8 cellular contexts compared by ENCODE assay signal in the genomic region with DNA sequence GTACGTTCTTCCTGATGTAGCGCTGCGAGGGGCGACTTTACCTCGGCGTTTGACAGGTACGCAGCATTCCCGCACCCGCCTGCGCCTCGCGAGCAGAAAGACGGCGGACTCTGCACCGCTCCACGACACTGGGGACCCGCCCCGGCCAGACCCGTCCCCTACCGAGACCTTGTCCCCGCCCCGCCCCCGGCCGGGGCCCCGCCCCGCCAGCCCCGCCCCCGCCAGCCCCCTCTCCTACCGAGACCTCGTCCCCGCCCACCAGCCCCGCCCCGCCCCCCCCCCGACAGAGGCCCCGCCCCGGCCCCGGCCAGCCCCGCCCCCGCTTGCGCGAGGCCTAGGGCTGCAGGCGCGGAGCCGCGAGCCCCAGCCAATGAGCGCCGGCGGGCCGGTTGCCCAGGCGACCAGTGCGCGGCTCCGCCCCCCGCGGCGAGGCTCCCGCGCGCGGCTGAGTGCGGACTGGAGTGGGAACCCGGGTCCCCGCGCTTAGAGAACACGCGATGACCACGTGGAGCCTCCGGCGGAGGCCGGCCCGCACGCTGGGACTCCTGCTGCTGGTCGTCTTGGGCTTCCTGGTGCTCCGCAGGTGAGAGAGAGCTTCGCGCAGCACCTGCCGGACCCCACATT. TPM values are rescaled to one million over a fixed set of nuclear protein-coding genes. Genes with fewer than 3 reads are reported as not detected.
A peak's percentile ranks its signal among the peaks of the same experiment; 100 is the strongest.
DNase-seq lines count a peak whose midpoint lies in the region; ATAC-seq, FAIRE-seq and TF ChIP-seq lines count a peak whose summit lies in the region.

A gene with protein sequence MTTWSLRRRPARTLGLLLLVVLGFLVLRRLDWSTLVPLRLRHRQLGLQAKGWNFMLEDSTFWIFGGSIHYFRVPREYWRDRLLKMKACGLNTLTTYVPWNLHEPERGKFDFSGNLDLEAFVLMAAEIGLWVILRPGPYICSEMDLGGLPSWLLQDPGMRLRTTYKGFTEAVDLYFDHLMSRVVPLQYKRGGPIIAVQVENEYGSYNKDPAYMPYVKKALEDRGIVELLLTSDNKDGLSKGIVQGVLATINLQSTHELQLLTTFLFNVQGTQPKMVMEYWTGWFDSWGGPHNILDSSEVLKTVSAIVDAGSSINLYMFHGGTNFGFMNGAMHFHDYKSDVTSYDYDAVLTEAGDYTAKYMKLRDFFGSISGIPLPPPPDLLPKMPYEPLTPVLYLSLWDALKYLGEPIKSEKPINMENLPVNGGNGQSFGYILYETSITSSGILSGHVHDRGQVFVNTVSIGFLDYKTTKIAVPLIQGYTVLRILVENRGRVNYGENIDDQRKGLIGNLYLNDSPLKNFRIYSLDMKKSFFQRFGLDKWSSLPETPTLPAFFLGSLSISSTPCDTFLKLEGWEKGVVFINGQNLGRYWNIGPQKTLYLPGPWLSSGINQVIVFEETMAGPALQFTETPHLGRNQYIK (plus strand): TSS at position 424 of the 624 bp plus-strand sequence. CDS start 74 bp downstream, at position 498.

- H3K9ac ChIP-seq in mammary epithelial cell (ENCODE audit: insufficient read depth, low read length) (no peak within 1 kb of the TSS), kidney (ENCODE audit: low read length in 2 of 2) (no peak within 1 kb of the TSS), MM.1S (ENCODE audit: low read length) (no peak within 1 kb of the TSS)

- peak within 1 kb of the TSS; percentile 52 to 60 (median 58) for H3K4me3 ChIP-seq in mammary epithelial cell (replicated peaks in 1 of 3; ENCODE audit: insufficient read depth in 1 of 3, low read depth in 2 of 3, low read length in 3 of 3)
- H3K4me3 ChIP-seq in kidney (ENCODE audit: low read length in 2 of 2), result peak within 1 kb of the TSS; percentile 48 to 64
- no peak within 1 kb of the TSS for H3K4me3 ChIP-seq in MM.1S (ENCODE audit: low read length)

- FAIRE-seq in kidney (lab: Jason Lieb, UNC), result no peak

- POLR2A ChIA-PET in activated B cell treated with CpG ODN at 0.5 μM for 24 hours (lab: Charles Lee), result interaction anchor here (1.2 kb wide), 1 partner anchor 108 kb away, joined by 6 read pairs; a partner anchor contains a TSS

- H3K9me3 ChIP-seq in mammary epithelial cell (replicated peaks; ENCODE audit: insufficient read depth, low read length), result no peaks in the 10 kb centered on the region
- H3K9me3 ChIP-seq in kidney (ENCODE audit: control insufficient read depth in 1 of 2, low read length in 2 of 2), result no peaks in the 10 kb centered on the region
- H3K9me3 ChIP-seq in MM.1S (replicated peaks; ENCODE audit: insufficient read depth, low read length), result no peaks in the 10 kb centered on the region

- TF ChIP-seq CTCF in activated B cell treated with CpG ODN at 0.5 μM for 24 hours (IDR thresholded peaks at IDR 0.05), result no peak
- TF ChIP-seq CTCF in mammary epithelial cell (conservative IDR thresholded peaks at IDR 0.05 in 1 of 2, IDR thresholded peaks at IDR 0.05 in 1 of 2; ENCODE audit: extremely low read depth in 1 of 2, insufficient read depth in 1 of 2, low read depth in 1 of 2, low read length in 2 of 2), result no peak
- no peak for TF ChIP-seq CTCF in kidney (IDR thresholded peaks at IDR 0.05; ENCODE audit: borderline replicate concordance, extremely low read depth, insufficient read depth)
- no peak for TF ChIP-seq CTCF in MM.1S (IDR thresholded peaks at IDR 0.05; ENCODE audit: low read length)

- H3K27me3 Mint-ChIP-seq in activated B cell treated with CpG ODN at 0.5 μM for 24 hours, result peaks cover 48% of the 10 kb centered on the region

- H3K4me3 Mint-ChIP-seq in activated B cell treated with CpG ODN at 0.5 μM for 24 hours, result peak within 1 kb of the TSS; percentile 80

- H3K79me2 ChIP-seq in mammary epithelial cell (ENCODE audit: insufficient read depth, low read length), result no peaks in the 10 kb centered on the region
- H3K79me2 ChIP-seq in MM.1S (ENCODE audit: low read length), result no peaks in the 10 kb centered on the region

- no peak within 1 kb of the TSS for H3K27ac Mint-ChIP-seq in activated B cell treated with CpG ODN at 0.5 μM for 24 hours

- no peaks in the 10 kb centered on the region for H4K20me1 ChIP-seq in mammary epithelial cell (ENCODE audit: insufficient read depth, low read length)
- H4K20me1 ChIP-seq in MM.1S (ENCODE audit: insufficient read depth, low read length), result no peaks in the 10 kb centered on the region

- intact Hi-C loops in activated B cell treated with CpG ODN at 0.5 μM for 24 hours (cut with micrococcal nuclease), result loop anchor here (1.0 to 5.0 kb wide), 3 partner anchors 54 to 107 kb away; a partner anchor contains a TSS
- intact Hi-C loops in mammary epithelial cell (cut with micrococcal nuclease), result loop anchor here (5.0 kb wide), 1 partner anchor 64 kb away; no protein-coding TSS in a partner anchor
- intact Hi-C loops in kidney (cut with DNase I), result no loop called here

- WGBS in mammary epithelial cell (ENCODE audit: low coverage, missing lambda C conversion rate), result 1% methylated on average over 16 of the region's 77 CpGs

- CTCF ChIA-PET in activated B cell treated with CpG ODN at 0.5 μM for 24 hours (lab: Charles Lee), result no interaction called here
- CTCF ChIA-PET in mammary epithelial cell (lab: Charles Lee; ENCODE audit: low non-redundant PET), result no interaction called here

- no TSS peak for BruUV-seq in mammary epithelial cell (replicated peaks; lab: Mats Ljungman, UMichigan)

- H3K27ac ChIP-seq in mammary epithelial cell (ENCODE audit: insufficient read depth, low read depth, low read length) (no peak within 1 kb of the TSS), kidney (ENCODE audit: low read depth in 2 of 2, low read length in 2 of 2) (no peak within 1 kb of the TSS), MM.1S (ENCODE audit: low read length) (no peak within 1 kb of the TSS)

- H3K4me1 Mint-ChIP-seq in activated B cell treated with CpG ODN at 0.5 μM for 24 hours, result peaks cover 9% of the 10 kb centered on the region

- H3K27me3 ChIP-seq in mammary epithelial cell (ENCODE audit: insufficient read depth, low read length) (no peaks in the 10 kb centered on the region), MM.1S (replicated peaks; ENCODE audit: insufficient read depth, low read length) (no peaks in the 10 kb centered on the region)

- no peaks in the 10 kb centered on the region for H3K9me3 Mint-ChIP-seq in activated B cell treated with CpG ODN at 0.5 μM for 24 hours

- no peaks in the 10 kb centered on the region for H3K36me3 Mint-ChIP-seq in activated B cell treated with CpG ODN at 0.5 μM for 24 hours (ENCODE audit: low read depth)

- peak; percentile 48 for ATAC-seq in GM21786 (IDR thresholded peaks at IDR 0.05; ENCODE audit: unreplicated experiment)
- peak; percentile 96 for ATAC-seq in activated B cell treated with CpG ODN at 0.5 μM for 24 hours (ENCODE audit: low read depth)

- H3K4me2 ChIP-seq in mammary epithelial cell (ENCODE audit: insufficient read depth, low read depth, low read length), result peak within 1 kb of the TSS; percentile 97
- no peak within 1 kb of the TSS for H3K4me2 ChIP-seq in MM.1S (ENCODE audit: low read depth, low read length)

- peak; percentile 86 for DNase-seq in DMS 273 (lab: John Stamatoyannopoulos, UW; ENCODE audit: unreplicated experiment)
- peak; percentile 82 for DNase-seq in NCI-H1092 treated with DMSO at 0.1 percent for 48 hours (lab: John Stamatoyannopoulos, UW)
- DNase-seq in activated B cell treated with CpG ODN at 0.5 μM for 24 hours, result peak; percentile 69
- DNase-seq in mammary epithelial cell, result peak; percentile 20
- peak; percentile 91 for DNase-seq in kidney
- DNase-seq in stimulated activated CD4-positive, alpha-beta T cell treated with anti-CD3 and anti-CD28 coated beads, Interleukin-15, amount 100 ng/mL, for 1 hour (ENCODE audit: low read depth in 1 of 2, low spot score in 1 of 2), result peak; percentile 68 to 70
- no peak for DNase-seq in MM.1S

- no peaks in the 10 kb centered on the region for H3K36me3 ChIP-seq in mammary epithelial cell (ENCODE audit: insufficient read depth, low read length)
- H3K36me3 ChIP-seq in kidney (ENCODE audit: control insufficient read depth in 1 of 2, insufficient read depth in 2 of 2, low read length in 2 of 2), result no peaks in the 10 kb centered on the region
- H3K36me3 ChIP-seq in MM.1S (replicated peaks; ENCODE audit: insufficient read depth, low read length), result no peaks in the 10 kb centered on the region

- dilution Hi-C loops in mammary epithelial cell (cut with HindIII; ENCODE audit: low sequenced_read_pairs), result no loop called here

- no peaks in the 10 kb centered on the region for H3F3A ChIP-seq in MM.1S (ENCODE audit: insufficient read depth, low read length)

- in situ Hi-C loops in mammary epithelial cell (cut with MboI; ENCODE audit: low sequenced_read_pairs in 2 of 2), result no loop called here

- H3K4me1 ChIP-seq in mammary epithelial cell (ENCODE audit: insufficient read depth, low read length) (peaks cover 13% of the 10 kb centered on the region), kidney (ENCODE audit: control insufficient read depth in 1 of 2, insufficient read depth in 1 of 2, low read depth in 1 of 2, low read length in 2 of 2) (peaks cover 3 to 15% of the 10 kb centered on the region in 2 donors), MM.1S (ENCODE audit: low read length) (no peaks in the 10 kb centered on the region)

- H3K9me2 ChIP-seq in MM.1S (replicated peaks; ENCODE audit: insufficient read depth, low read length), result no peaks in the 10 kb centered on the region

- H2AFZ ChIP-seq in mammary epithelial cell (ENCODE audit: low read depth, low read length) (peak within 1 kb of the TSS; percentile 91), MM.1S (ENCODE audit: low read length) (no peak within 1 kb of the TSS)

RNA-seq across cellular contexts. Expression of the gene that starts here (rescaled TPM):
- total RNA-seq in activated B cell treated with CpG ODN at 0.5 μM for 24 hours (0.33 and 0.56 TPM in 2 replicates), mammary epithelial cell (1 to 10 TPM; 1.0 to 4.1 TPM), kidney (10.0 TPM)
- polyA plus RNA-seq in mammary epithelial cell (4.8 TPM), kidney (ENCODE audit: insufficient read depth, low read depth, low replicate concordance) (26.1 TPM)
- polyA minus RNA-seq in mammary epithelial cell, result 4.0 TPM

Comparison
In these comparisons a context has a peak if more than half of its experiments do, and no peak if none do; other contexts are left out.
1. Peak in DNase-seq and ATAC-seq in activated B cell treated with CpG ODN at 0.5 μM for 24 hours; RNA of the gene not detected or under 1 TPM.